Comparison of ENCODE assay signal across 8 cellular contexts in the genomic region with DNA sequence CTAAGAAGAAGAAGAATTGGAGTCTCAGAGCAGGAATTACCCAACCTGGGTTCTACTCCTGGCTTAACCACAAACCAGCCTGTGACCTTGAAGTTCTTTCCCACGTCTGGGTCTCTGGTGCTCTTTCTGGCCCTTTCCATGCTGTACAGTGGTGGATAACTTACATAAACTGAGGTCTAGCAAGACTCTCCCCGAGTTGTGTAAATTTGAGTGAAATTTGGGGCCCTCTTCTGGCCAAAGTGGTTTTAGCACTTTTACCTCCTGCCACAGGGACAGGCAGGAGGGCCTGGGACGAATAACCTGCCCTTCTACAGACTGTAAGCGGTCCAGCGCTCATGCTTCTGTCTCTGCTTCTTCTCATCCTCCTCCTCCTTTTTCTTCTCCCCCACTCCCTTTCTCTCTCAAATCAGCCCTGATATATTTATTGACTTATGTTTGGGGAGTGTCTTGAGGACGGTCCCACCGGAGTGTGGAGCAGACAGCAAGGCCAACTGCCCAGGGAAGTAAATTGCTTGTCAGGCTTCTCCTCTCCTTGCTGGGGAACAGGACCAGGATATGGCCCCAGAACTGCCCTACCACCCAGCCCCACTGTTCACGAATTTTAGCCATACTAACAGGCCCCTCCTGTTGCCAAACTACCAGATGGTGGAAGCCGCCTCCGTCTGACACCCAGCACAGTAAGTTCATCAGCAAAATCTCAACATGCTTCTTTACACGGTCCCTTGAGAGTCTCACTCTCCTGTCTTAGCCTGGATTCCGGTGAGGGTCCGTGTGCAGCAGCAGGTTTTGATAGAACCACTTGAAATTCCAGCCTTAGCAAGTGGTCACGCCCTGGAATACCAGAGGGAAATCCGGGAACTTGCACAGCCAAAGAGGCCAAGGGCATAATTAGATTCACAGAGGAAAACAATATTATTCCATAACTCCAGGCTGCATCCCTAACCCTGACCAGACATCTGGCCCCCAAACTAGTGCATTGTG. TPM values are rescaled to one million over a fixed set of nuclear protein-coding genes. Genes with fewer than 3 reads are reported as not detected.
DNase-seq lines count a peak whose midpoint lies in the region; ATAC-seq and TF ChIP-seq lines count a peak whose summit lies in the region.

No MANE protein-coding gene starts in this region.

- H3K27ac Mint-ChIP-seq in natural killer cell: no peak overlapping the region

- H3K27ac ChIP-seq in OCI-LY3 (ENCODE audit: low read length): no peak overlapping the region
- H3K27ac ChIP-seq in esophagus muscularis mucosa (replicated peaks in 1 of 4): no peak overlapping the region
- H3K27ac ChIP-seq in tibial artery: no peak overlapping the region

- H3K9me3 ChIP-seq in OCI-LY3 (ENCODE audit: insufficient read depth, low read length): no peaks in the 10 kb centered on the region
- H3K9me3 ChIP-seq in esophagus muscularis mucosa: peaks cover 0 to under 1% (median 0%) of the 10 kb centered on the region in 4 donors
- peaks cover 0 to 2% (median under 1%) of the 10 kb centered on the region in 3 donors for H3K9me3 ChIP-seq in tibial artery

- WGBS in esophagus muscularis mucosa: 67% methylated on average over 15 of the region's 15 CpGs

- H3K79me2 ChIP-seq in OCI-LY3 (ENCODE audit: low read length): no peaks in the 10 kb centered on the region

- H3K4me3 Mint-ChIP-seq in natural killer cell: no peak overlapping the region

- no peaks in the 10 kb centered on the region for H3K36me3 Mint-ChIP-seq in natural killer cell

- no peak overlapping the region for H3K9ac ChIP-seq in OCI-LY3 (ENCODE audit: low read length)

- H3K9me3 Mint-ChIP-seq in natural killer cell: no peaks in the 10 kb centered on the region

- H2AFZ ChIP-seq in OCI-LY3 (ENCODE audit: low read depth, low read length): no peak overlapping the region

- DNase-seq in NCI-H345 (lab: John Stamatoyannopoulos, UW) (peak; percentile 24), NCI-H345 treated with DMSO at 0.1 percent for 48 hours (lab: John Stamatoyannopoulos, UW; ENCODE audit: unreplicated experiment) (no peak), esophagus muscularis mucosa (ENCODE audit: extremely low spot score) (no peak), natural killer cell (peak; percentile 36), tibial artery (peak in 1 of 2 donors; percentile 73)
- peak; percentile 44 for DNase-seq in activated T-cell treated with anti-CD3 and anti-CD28 coated beads, Interleukin-2, amount 50 U/mL, for 1 hour

- TF ChIP-seq POLR2A in esophagus muscularis mucosa (IDR thresholded peaks at IDR 0.05; ENCODE audit: low read depth): no peak

- H3K27me3 Mint-ChIP-seq in natural killer cell (ENCODE audit: low read depth in 2 of 2): peaks cover 18 to 19% of the 10 kb centered on the region in 2 donors

- H3K4me2 ChIP-seq in OCI-LY3 (ENCODE audit: low read length): no peak overlapping the region

- no peaks in the 10 kb centered on the region for H3K4me1 ChIP-seq in OCI-LY3 (ENCODE audit: low read length)
- peaks cover 3 to 28% (median 19%) of the 10 kb centered on the region in 4 donors for H3K4me1 ChIP-seq in esophagus muscularis mucosa
- peaks cover 0 to 28% (median 16%) of the 10 kb centered on the region in 4 donors for H3K4me1 ChIP-seq in tibial artery

- TF ChIP-seq CTCF in OCI-LY3 (IDR thresholded peaks at IDR 0.05; ENCODE audit: low read depth, low read length): peak; percentile 61
- TF ChIP-seq CTCF in esophagus muscularis mucosa (IDR thresholded peaks at IDR 0.05): peak; percentile 67 to 79 (median 78)
- TF ChIP-seq CTCF in natural killer cell (IDR thresholded peaks at IDR 0.05): peak; percentile 69
- peak; percentile 64 to 84 for TF ChIP-seq CTCF in tibial artery (IDR thresholded peaks at IDR 0.05)

- H3K27me3 ChIP-seq in OCI-LY3 (ENCODE audit: low read depth, low read length) (no peaks in the 10 kb centered on the region), esophagus muscularis mucosa (no peaks in the 10 kb centered on the region), tibial artery (no peaks in the 10 kb centered on the region)

- intact Hi-C loops in esophagus muscularis mucosa (cut with DNase I) (loop anchor here (10.0 kb wide), 2 partner anchors 85 to 255 kb away; no protein-coding TSS in a partner anchor), natural killer cell (cut with micrococcal nuclease) (loop anchor here (1.0 kb wide), 1 partner anchor 146 kb away; no protein-coding TSS in a partner anchor), tibial artery (cut with DNase I; ENCODE audit: low total_unique reads) (loop anchor here (2.0 to 10.0 kb wide), 2 partner anchors 147 to 255 kb away; no protein-coding TSS in a partner anchor)

- peak; percentile 76 for ATAC-seq in HG02885 (IDR thresholded peaks at IDR 0.05; ENCODE audit: poor library complexity, unreplicated experiment)
- ATAC-seq in natural killer cell: peak in 2 of 3 donors; percentile 66 to 73

- no peaks in the 10 kb centered on the region for H4K20me1 ChIP-seq in OCI-LY3 (ENCODE audit: insufficient read depth, low read length)

- TF ChIP-seq EP300 in esophagus muscularis mucosa (IDR thresholded peaks at IDR 0.05): no peak

- H3K4me3 ChIP-seq in OCI-LY3 (ENCODE audit: low read length) (no peak overlapping the region), esophagus muscularis mucosa (no peak overlapping the region), tibial artery (no peak overlapping the region)

- peaks cover 0 to 14% of the 10 kb centered on the region in 2 donors for H3K4me1 Mint-ChIP-seq in natural killer cell

- H3K36me3 ChIP-seq in OCI-LY3 (replicated peaks; ENCODE audit: low read depth, low read length) (no peaks in the 10 kb centered on the region), esophagus muscularis mucosa (no peaks in the 10 kb centered on the region), tibial artery (peaks cover 0 to 5% (median 0%) of the 10 kb centered on the region in 3 donors)

RNA-seq across cellular contexts. Expression of a gene that starts 4.1 kb away (rescaled TPM):
- total RNA-seq in esophagus muscularis mucosa (10 to 100 TPM; 30.5 to 69.3 (median 40.0) TPM), natural killer cell (1 to 10 TPM; 3.3 to 7.0 (median 4.9) TPM)

RNA-seq across cellular contexts. Expression of a gene that starts 58.5 kb away (rescaled TPM):
- 10 to 100 TPM; 18.7 to 27.7 (median 24.9) TPM for total RNA-seq in esophagus muscularis mucosa
- total RNA-seq in natural killer cell: 10 to 100 TPM; 31.7 to 53.4 (median 34.0) TPM

Comparison
In these comparisons a context has a peak if more than half of its experiments do, and no peak if none do; other contexts are left out.
1. DNase-seq: peak in NCI-H345 (single experiment), activated T-cell treated with anti-CD3 and anti-CD28 coated beads, Interleukin-2, amount 50 U/mL, for 1 hour (single experiment) and natural killer cell (single experiment); none in NCI-H345 treated with DMSO at 0.1 percent for 48 hours (single experiment) and esophagus muscularis mucosa (single experiment).
2. Peak in every context shown above with its lines, with median percentiles within 50 percentile points of each other: CTCF ChIP-seq.